In genomic region chr17:75063201-75063600, GRCh38 we compare ENCODE assay signal across 22 cellular contexts.
"Had no signal": no experiment of that assay in that cellular context is flagged by ENCODE, and none has a peak within 500 bp of the region (broad histone marks: within the 10 kb centered on the region; RNA-seq: fewer than 3 reads in every experiment).

No MANE protein-coding gene starts in this region.

- ATAC-seq: foreskin keratinocyte, gastroesophageal sphincter, heart left ventricle, left cardiac atrium, left lung, left ventricle myocardium superior, lower lobe of right lung had no signal

- H3K4me3 ChIP-seq: coronary artery, dorsolateral prefrontal cortex, esophagus muscularis mucosa, gastroesophageal sphincter, heart left ventricle, hepatocyte, left lung, lower lobe of right lung had no signal

- H3K4me2 ChIP-seq: hepatocyte had no signal

- H2AFZ ChIP-seq: hepatocyte had no signal

- DNase-seq: dermis blood vessel endothelial cell; dorsolateral prefrontal cortex; effector CD4-positive, alpha-beta T cell; effector memory CD4-positive, alpha-beta T cell; foreskin keratinocyte; heart left ventricle; left cardiac atrium; left lung; left ventricle myocardium superior; lower lobe of right lung; mesenchymal stem cell; midbrain had no signal

- H3K27me3 ChIP-seq: dorsolateral prefrontal cortex, esophagus muscularis mucosa, foreskin keratinocyte, gastroesophageal sphincter, heart left ventricle, hepatocyte, left lung had no signal

- FAIRE-seq: colon, endometrium, endothelial cell of umbilical vein, frontal cortex, islet of Langerhans, keratinocyte had no signal

- H3K27ac ChIP-seq: coronary artery, esophagus muscularis mucosa, foreskin keratinocyte, gastroesophageal sphincter, heart left ventricle, hepatocyte, left lung, lower lobe of right lung had no signal

- H3K4me1 ChIP-seq: foreskin keratinocyte had no signal
